In the genomic region with DNA sequence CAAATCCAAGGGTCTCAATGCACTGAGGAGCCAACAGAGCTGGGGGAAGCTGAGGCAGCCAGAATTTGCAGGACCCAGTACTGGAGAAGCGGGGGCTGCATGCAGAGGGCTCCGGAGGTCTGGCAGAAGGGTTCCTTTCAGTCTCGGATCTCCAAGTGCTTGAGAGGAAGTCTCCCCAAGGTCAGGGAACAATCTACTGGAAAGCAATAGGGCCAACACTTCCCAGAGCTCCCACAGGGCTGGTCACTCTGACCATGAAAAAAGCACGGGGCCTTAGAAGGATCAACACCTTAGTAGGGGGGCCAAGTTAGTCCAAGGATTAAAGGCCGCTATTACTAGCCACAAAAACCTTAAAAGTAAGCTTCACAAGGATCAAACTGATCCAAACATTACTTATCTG, we compare ENCODE assay signal across 14 cellular contexts.
"Had no signal": no experiment of that assay in that cellular context is flagged by ENCODE, and none has a peak within 500 bp of the region (broad histone marks: within the 10 kb centered on the region; RNA-seq: fewer than 3 reads in every experiment).

No MANE protein-coding gene starts in this region.

- H3K27me3 Mint-ChIP-seq: T-helper 17 cell had no signal

- FAIRE-seq: urothelium cell line had no signal

- H3K4me3 Mint-ChIP-seq: activated CD8-positive, alpha-beta T cell treated with anti-CD3 and anti-CD28 coated beads, Interleukin-2, amount 10 ng/mL, durations not matched to agents 7 days and 5 days; neural crest cell had no signal

- ATAC-seq: activated CD8-positive, alpha-beta T cell treated with anti-CD3 and anti-CD28 coated beads, Interleukin-2, amount 10 ng/mL, durations not matched to agents 7 days and 5 days; T-helper 17 cell had no signal

- DNase-seq: activated CD4-positive, alpha-beta T cell treated with anti-CD3 and anti-CD28 coated beads for 4 hours; activated CD8-positive, alpha-beta memory T cell treated with anti-CD3 and anti-CD28 coated beads, Interleukin-2, amount 50 U/mL, for 4 hours; activated CD8-positive, alpha-beta T cell treated with anti-CD3 and anti-CD28 coated beads, Interleukin-2, amount 10 ng/mL, durations not matched to agents 7 days and 5 days; activated gamma-delta T cell treated with Interleukin-2 at 50 U/mL for 16 hours; activated T-cell treated with anti-CD3 and anti-CD28 coated beads, Interleukin-2, amount 50 U/mL, for 48 hours; aorta; mesenchymal stem cell; ovary; sigmoid colon; spleen; T-helper 17 cell; thyroid gland had no signal

- H3K9me3 Mint-ChIP-seq: neural crest cell had no signal
